Comparison of ENCODE assay signal across 10 cellular contexts in genomic region chr17:81722184-81723120, GRCh38. TPM values are rescaled to one million over a fixed set of nuclear protein-coding genes. Genes with fewer than 3 reads are reported as not detected.
DNase-seq lines count a peak whose midpoint lies in the region; ATAC-seq, FAIRE-seq and TF ChIP-seq lines count a peak whose summit lies in the region.
"Had no signal": no experiment of that assay in that cellular context is flagged by ENCODE, and none has a peak within 500 bp of the region (broad histone marks: within the 10 kb centered on the region; RNA-seq: fewer than 3 reads in every experiment).

No MANE protein-coding gene starts in this region.

- no peak for TF ChIP-seq CTCF in 22Rv1 (IDR thresholded peaks at IDR 0.05)

- no peak for FAIRE-seq in GM19239 (lab: Jason Lieb, UNC)

- DNase-seq in HEK293T (ENCODE audit: extremely low spot score) (no peak), amniotic epithelial cell (ENCODE audit: low read depth) (peak; percentile 11), left colon (peak; percentile 88 to 89), GM19239 (ENCODE audit: insufficient read length, low spot score) (no peak), GF-D8 (lab: John Stamatoyannopoulos, UW) (no peak)
- DNase-seq in stimulated activated CD4-positive, alpha-beta T cell treated with anti-CD3 and anti-CD28 coated beads, Interleukin-2, amount 100 ng/mL, for 24 hours = no peak
- DNase-seq: activated B cell treated with CpG ODN at 0.5 μM for 24 hours, NCI-H2081 had no signal

- H3K27ac ChIP-seq in 22Rv1 = peak overlapping the region; percentile 92

- CTCF ChIA-PET in HEK293T (lab: Yijun Ruan, JAX) = interaction anchor here (0.6 kb wide), 2 partner anchors 122 to 643 kb away, joined by 3 to 5 read pairs; no protein-coding TSS in a partner anchor

- intact Hi-C loops in left colon (cut with DNase I, micrococcal nuclease) = no loop called here

- POLR2A ChIA-PET in HEK293T (lab: Yijun Ruan, JAX) = interaction anchor here (0.6 to 1.4 kb wide), 7 partner anchors 9 to 151 kb away, joined by 3 to 6 read pairs (median 5); partner anchors contain the start of genes ARL16, HGS and SLC25A10

- ATAC-seq in left colon (peak; percentile 85), HG02938 (IDR thresholded peaks at IDR 0.05; ENCODE audit: unreplicated experiment) (no peak)

TF ChIP-seq in HEK293T, 16 proteins besides CTCF, POLR2A, EP300 and RAD21:
- peak; percentile 91 for TF ChIP-seq ZNF384 (IDR thresholded peaks at IDR 0.05)
- no peak for TF ChIP-seq ARNT (IDR thresholded peaks at IDR 0.05)

RNA-seq across cellular contexts. Expression of gene SLC25A10, which starts 10.4 kb away (rescaled TPM):
- 10 to 100 TPM; 52.5 to 76.2 TPM for total RNA-seq in left colon

RNA-seq across cellular contexts. Expression of gene MRPL12, which starts 19.3 kb away (rescaled TPM):
- 100 to 1,000 TPM in 1 of 2 donors, 10 to 100 TPM in 1; 88.2 to 146 TPM for total RNA-seq in left colon

RNA-seq across cellular contexts. Expression of gene HGS, which starts 38.6 kb away (rescaled TPM):
- total RNA-seq in left colon = 100 to 1,000 TPM in 1 of 2 donors, 10 to 100 TPM in 1; 98.5 to 105 TPM

RNA-seq across cellular contexts. Expression of gene ARL16, which starts 38.9 kb away (rescaled TPM):
- 10 to 100 TPM; 14.3 to 30.5 TPM for total RNA-seq in left colon

RNA-seq across cellular contexts. Expression of gene CCDC137, which starts 55.9 kb away (rescaled TPM):
- total RNA-seq in left colon = 10 to 100 TPM; 14.0 to 19.4 TPM

Comparison
In these comparisons a context has a peak if more than half of its experiments do, and no peak if none do; other contexts are left out.
1. DNase-seq: peak in amniotic epithelial cell (single experiment) and left colon (2 of 2); none in HEK293T (single experiment), GM19239 (single experiment), GF-D8 (single experiment) and stimulated activated CD4-positive, alpha-beta T cell treated with anti-CD3 and anti-CD28 coated beads, Interleukin-2, amount 100 ng/mL, for 24 hours (0 of 2).